ENCODE assay signal across 8 cellular contexts in genomic region chr1:42035830-42036604, GRCh38.
DNase-seq lines count a peak whose midpoint lies in the region; ATAC-seq and TF ChIP-seq lines count a peak whose summit lies in the region.

No MANE protein-coding gene starts in this region.

- H3K27me3 Mint-ChIP-seq in immature natural killer cell (ENCODE audit: low read depth in 3 of 3), result peaks cover 2 to 9% (median 5%) of the 10 kb centered on the region in 3 donors

- peaks cover 21% of the 10 kb centered on the region for H3K27me3 ChIP-seq in smooth muscle cell (ENCODE audit: low read depth)

- no peaks in the 10 kb centered on the region for H3F3A ChIP-seq in smooth muscle cell (ENCODE audit: low read depth)

- H3K4me1 ChIP-seq in smooth muscle cell (ENCODE audit: low read depth), result no peaks in the 10 kb centered on the region

- WGBS in smooth muscle cell (ENCODE audit: low lambda C conversion rate), result 2% methylated on average over 29 of the region's 60 CpGs

- TF ChIP-seq CTCF in WI38 (IDR thresholded peaks at IDR 0.05; ENCODE audit: low read depth, low read length) (no peak), cardiac fibroblast (IDR thresholded peaks at IDR 0.05; ENCODE audit: low read depth, low read length) (no peak), smooth muscle cell (IDR thresholded peaks at IDR 0.05; ENCODE audit: borderline replicate concordance, insufficient read depth, poor library complexity, severe bottlenecking) (no peak)

- H3K4me3 Mint-ChIP-seq in immature natural killer cell, result peak overlapping the region; percentile 81 to 87 (median 85)

- no peaks in the 10 kb centered on the region for H3K36me3 ChIP-seq in smooth muscle cell (ENCODE audit: low read depth)

- peak; percentile 97 for DNase-seq in AG08395 (ENCODE audit: low spot score)
- DNase-seq in NCI-H2171 treated with DMSO at 0.1 percent for 48 hours (lab: John Stamatoyannopoulos, UW), result peak; percentile 89
- DNase-seq in cardiac fibroblast (ENCODE audit: low read depth in 2 of 2), result peak; percentile 91 to 95
- peak; percentile 96 to 97 (median 97) for DNase-seq in immature natural killer cell
- DNase-seq in smooth muscle cell (lab: John Stamatoyannopoulos, UW; ENCODE audit: unreplicated experiment), result peak; percentile 89

- H3K79me2 ChIP-seq in smooth muscle cell (ENCODE audit: low read depth), result no peaks in the 10 kb centered on the region

- no peak overlapping the region for H3K9ac ChIP-seq in smooth muscle cell (ENCODE audit: low read depth)

- peak overlapping the region; percentile 81 for H3K4me3 ChIP-seq in WI38 (ENCODE audit: low read depth, low read length)
- H3K4me3 ChIP-seq in cardiac fibroblast (replicated peaks in 1 of 2; ENCODE audit: low read depth in 2 of 2, low read length in 2 of 2), result peak overlapping the region; percentile 53 to 86
- peak overlapping the region; percentile 80 for H3K4me3 ChIP-seq in smooth muscle cell

- peak overlapping the region; percentile 21 to 84 (median 69) for H3K27ac Mint-ChIP-seq in immature natural killer cell

- H3K4me2 ChIP-seq in smooth muscle cell, result peak overlapping the region; percentile 92

- H2AFZ ChIP-seq in smooth muscle cell (ENCODE audit: low read depth), result peak overlapping the region; percentile 75

- H3K4me1 Mint-ChIP-seq in immature natural killer cell, result peaks cover 41 to 42% of the 10 kb centered on the region in 2 donors

- H3K36me3 Mint-ChIP-seq in immature natural killer cell, result no peaks in the 10 kb centered on the region

- H4K20me1 ChIP-seq in smooth muscle cell (ENCODE audit: low read depth), result no peaks in the 10 kb centered on the region

- H3K9me3 ChIP-seq in smooth muscle cell (replicated peaks; ENCODE audit: low read depth), result no peaks in the 10 kb centered on the region

- no peak overlapping the region for H3K27ac ChIP-seq in smooth muscle cell (ENCODE audit: low read depth)

- no peaks in the 10 kb centered on the region for H3K9me3 Mint-ChIP-seq in immature natural killer cell

- ATAC-seq in GM18909 (IDR thresholded peaks at IDR 0.05; ENCODE audit: poor library complexity, unreplicated experiment) (peak; percentile 90), HG03139 (IDR thresholded peaks at IDR 0.05; ENCODE audit: unreplicated experiment) (peak; percentile 89)
